ENCODE assay signal across 2 cellular contexts in the genomic region with DNA sequence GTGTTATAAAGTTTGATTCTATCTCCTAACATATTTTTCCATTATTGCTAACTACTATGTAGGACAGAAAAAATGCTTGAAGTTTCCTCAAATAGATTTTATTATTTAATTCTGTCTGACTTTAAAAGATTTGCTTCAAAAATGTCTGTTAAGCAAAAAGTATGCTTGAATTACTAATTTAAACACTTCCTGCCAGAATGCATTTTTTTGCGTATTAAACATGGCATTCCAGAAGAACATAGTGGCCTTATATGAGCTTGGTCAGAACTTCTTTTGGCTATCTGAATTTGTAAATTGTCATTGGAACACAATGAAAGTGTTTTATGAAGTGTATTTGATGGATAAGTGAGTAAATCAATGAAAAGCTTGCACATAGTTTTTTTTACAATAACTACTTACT.
TF ChIP-seq lines count a peak whose summit lies in the region.

No MANE protein-coding gene starts in this region.

TF ChIP-seq in GM23338, 12 proteins besides CTCF, POLR2A, EP300 and RAD21 (continues in another document):
- TF ChIP-seq, protein P1, sequence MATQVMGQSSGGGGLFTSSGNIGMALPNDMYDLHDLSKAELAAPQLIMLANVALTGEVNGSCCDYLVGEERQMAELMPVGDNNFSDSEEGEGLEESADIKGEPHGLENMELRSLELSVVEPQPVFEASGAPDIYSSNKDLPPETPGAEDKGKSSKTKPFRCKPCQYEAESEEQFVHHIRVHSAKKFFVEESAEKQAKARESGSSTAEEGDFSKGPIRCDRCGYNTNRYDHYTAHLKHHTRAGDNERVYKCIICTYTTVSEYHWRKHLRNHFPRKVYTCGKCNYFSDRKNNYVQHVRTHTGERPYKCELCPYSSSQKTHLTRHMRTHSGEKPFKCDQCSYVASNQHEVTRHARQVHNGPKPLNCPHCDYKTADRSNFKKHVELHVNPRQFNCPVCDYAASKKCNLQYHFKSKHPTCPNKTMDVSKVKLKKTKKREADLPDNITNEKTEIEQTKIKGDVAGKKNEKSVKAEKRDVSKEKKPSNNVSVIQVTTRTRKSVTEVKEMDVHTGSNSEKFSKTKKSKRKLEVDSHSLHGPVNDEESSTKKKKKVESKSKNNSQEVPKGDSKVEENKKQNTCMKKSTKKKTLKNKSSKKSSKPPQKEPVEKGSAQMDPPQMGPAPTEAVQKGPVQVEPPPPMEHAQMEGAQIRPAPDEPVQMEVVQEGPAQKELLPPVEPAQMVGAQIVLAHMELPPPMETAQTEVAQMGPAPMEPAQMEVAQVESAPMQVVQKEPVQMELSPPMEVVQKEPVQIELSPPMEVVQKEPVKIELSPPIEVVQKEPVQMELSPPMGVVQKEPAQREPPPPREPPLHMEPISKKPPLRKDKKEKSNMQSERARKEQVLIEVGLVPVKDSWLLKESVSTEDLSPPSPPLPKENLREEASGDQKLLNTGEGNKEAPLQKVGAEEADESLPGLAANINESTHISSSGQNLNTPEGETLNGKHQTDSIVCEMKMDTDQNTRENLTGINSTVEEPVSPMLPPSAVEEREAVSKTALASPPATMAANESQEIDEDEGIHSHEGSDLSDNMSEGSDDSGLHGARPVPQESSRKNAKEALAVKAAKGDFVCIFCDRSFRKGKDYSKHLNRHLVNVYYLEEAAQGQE (IDR thresholded peaks at IDR 0.05; ENCODE audit: unreplicated experiment): no peak
- TF ChIP-seq EZH2phosphoT487 (IDR thresholded peaks at IDR 0.05; ENCODE audit: unreplicated experiment) (no peak), EZH2 (IDR thresholded peaks at IDR 0.05; ENCODE audit: low read depth, unreplicated experiment) (no peak), ZNF114 (CRISPR knock-in tag; IDR thresholded peaks at IDR 0.05) (no peak), NANOG (IDR thresholded peaks at IDR 0.05; ENCODE audit: borderline replicate concordance) (no peak), JUNB (IDR thresholded peaks at IDR 0.05; ENCODE audit: unreplicated experiment) (no peak), ZNF331 (CRISPR knock-in tag; IDR thresholded peaks at IDR 0.05; ENCODE audit: low read depth) (no peak), STAT1 (IDR thresholded peaks at IDR 0.05; ENCODE audit: unreplicated experiment) (no peak)
- TF ChIP-seq, protein P2, sequence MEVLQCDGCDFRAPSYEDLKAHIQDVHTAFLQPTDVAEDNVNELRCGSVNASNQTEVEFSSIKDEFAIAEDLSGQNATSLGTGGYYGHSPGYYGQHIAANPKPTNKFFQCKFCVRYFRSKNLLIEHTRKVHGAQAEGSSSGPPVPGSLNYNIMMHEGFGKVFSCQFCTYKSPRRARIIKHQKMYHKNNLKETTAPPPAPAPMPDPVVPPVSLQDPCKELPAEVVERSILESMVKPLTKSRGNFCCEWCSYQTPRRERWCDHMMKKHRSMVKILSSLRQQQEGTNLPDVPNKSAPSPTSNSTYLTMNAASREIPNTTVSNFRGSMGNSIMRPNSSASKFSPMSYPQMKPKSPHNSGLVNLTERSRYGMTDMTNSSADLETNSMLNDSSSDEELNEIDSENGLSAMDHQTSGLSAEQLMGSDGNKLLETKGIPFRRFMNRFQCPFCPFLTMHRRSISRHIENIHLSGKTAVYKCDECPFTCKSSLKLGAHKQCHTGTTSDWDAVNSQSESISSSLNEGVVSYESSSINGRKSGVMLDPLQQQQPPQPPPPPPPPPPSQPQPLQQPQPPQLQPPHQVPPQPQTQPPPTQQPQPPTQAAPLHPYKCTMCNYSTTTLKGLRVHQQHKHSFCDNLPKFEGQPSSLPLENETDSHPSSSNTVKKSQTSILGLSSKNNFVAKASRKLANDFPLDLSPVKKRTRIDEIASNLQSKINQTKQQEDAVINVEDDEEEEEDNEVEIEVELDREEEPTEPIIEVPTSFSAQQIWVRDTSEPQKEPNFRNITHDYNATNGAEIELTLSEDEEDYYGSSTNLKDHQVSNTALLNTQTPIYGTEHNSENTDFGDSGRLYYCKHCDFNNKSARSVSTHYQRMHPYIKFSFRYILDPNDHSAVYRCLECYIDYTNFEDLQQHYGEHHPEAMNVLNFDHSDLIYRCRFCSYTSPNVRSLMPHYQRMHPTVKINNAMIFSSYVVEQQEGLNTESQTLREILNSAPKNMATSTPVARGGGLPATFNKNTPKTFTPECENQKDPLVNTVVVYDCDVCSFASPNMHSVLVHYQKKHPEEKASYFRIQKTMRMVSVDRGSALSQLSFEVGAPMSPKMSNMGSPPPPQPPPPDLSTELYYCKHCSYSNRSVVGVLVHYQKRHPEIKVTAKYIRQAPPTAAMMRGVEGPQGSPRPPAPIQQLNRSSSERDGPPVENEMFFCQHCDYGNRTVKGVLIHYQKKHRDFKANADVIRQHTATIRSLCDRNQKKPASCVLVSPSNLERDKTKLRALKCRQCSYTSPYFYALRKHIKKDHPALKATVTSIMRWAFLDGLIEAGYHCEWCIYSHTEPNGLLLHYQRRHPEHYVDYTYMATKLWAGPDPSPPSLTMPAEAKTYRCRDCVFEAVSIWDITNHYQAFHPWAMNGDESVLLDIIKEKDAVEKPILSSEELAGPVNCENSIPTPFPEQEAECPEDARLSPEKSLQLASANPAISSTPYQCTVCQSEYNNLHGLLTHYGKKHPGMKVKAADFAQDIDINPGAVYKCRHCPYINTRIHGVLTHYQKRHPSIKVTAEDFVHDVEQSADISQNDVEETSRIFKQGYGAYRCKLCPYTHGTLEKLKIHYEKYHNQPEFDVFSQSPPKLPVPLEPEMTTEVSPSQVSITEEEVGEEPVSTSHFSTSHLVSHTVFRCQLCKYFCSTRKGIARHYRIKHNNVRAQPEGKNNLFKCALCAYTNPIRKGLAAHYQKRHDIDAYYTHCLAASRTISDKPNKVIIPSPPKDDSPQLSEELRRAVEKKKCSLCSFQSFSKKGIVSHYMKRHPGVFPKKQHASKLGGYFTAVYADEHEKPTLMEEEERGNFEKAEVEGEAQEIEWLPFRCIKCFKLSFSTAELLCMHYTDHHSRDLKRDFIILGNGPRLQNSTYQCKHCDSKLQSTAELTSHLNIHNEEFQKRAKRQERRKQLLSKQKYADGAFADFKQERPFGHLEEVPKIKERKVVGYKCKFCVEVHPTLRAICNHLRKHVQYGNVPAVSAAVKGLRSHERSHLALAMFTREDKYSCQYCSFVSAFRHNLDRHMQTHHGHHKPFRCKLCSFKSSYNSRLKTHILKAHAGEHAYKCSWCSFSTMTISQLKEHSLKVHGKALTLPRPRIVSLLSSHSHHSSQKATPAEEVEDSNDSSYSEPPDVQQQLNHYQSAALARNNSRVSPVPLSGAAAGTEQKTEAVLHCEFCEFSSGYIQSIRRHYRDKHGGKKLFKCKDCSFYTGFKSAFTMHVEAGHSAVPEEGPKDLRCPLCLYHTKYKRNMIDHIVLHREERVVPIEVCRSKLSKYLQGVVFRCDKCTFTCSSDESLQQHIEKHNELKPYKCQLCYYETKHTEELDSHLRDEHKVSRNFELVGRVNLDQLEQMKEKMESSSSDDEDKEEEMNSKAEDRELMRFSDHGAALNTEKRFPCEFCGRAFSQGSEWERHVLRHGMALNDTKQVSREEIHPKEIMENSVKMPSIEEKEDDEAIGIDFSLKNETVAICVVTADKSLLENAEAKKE (CRISPR knock-in tag; IDR thresholded peaks at IDR 0.05): no peak
- TF ChIP-seq, protein P3, sequence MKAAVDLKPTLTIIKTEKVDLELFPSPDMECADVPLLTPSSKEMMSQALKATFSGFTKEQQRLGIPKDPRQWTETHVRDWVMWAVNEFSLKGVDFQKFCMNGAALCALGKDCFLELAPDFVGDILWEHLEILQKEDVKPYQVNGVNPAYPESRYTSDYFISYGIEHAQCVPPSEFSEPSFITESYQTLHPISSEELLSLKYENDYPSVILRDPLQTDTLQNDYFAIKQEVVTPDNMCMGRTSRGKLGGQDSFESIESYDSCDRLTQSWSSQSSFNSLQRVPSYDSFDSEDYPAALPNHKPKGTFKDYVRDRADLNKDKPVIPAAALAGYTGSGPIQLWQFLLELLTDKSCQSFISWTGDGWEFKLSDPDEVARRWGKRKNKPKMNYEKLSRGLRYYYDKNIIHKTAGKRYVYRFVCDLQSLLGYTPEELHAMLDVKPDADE (IDR thresholded peaks at IDR 0.05): no peak

TF ChIP-seq in GM12878, 131 proteins besides CTCF, POLR2A, EP300 and RAD21:
- TF ChIP-seq STAT3 (IDR thresholded peaks at IDR 0.05; ENCODE audit: low read depth, low read length) (no peak), YBX1 (IDR thresholded peaks at IDR 0.05) (no peak), EED (IDR thresholded peaks at IDR 0.05; ENCODE audit: low read depth) (no peak), RUNX3 (IDR thresholded peaks at IDR 0.05; ENCODE audit: low read length) (no peak)
- TF ChIP-seq, protein P4, sequence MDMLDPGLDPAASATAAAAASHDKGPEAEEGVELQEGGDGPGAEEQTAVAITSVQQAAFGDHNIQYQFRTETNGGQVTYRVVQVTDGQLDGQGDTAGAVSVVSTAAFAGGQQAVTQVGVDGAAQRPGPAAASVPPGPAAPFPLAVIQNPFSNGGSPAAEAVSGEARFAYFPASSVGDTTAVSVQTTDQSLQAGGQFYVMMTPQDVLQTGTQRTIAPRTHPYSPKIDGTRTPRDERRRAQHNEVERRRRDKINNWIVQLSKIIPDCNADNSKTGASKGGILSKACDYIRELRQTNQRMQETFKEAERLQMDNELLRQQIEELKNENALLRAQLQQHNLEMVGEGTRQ (IDR thresholded peaks at IDR 0.05; ENCODE audit: borderline replicate concordance, low read depth, low read length): no peak
- TF ChIP-seq, protein P1 (IDR thresholded peaks at IDR 0.05; ENCODE audit: low read depth, low read length): no peak
- TF ChIP-seq, protein P5, sequence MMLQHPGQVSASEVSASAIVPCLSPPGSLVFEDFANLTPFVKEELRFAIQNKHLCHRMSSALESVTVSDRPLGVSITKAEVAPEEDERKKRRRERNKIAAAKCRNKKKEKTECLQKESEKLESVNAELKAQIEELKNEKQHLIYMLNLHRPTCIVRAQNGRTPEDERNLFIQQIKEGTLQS (IDR thresholded peaks at IDR 0.05; ENCODE audit: borderline replicate concordance, extremely low read depth, low read depth, low read length): no peak
